8 cellular contexts compared by ENCODE assay signal in genomic region chr19:48635966-48636858, GRCh38. TPM values are rescaled to one million over a fixed set of nuclear protein-coding genes. Genes with fewer than 3 reads are reported as not detected.
DNase-seq lines count a peak whose midpoint lies in the region; ATAC-seq and TF ChIP-seq lines count a peak whose summit lies in the region.

No MANE protein-coding gene starts in this region.

- ATAC-seq in GM21723 (IDR thresholded peaks at IDR 0.05; ENCODE audit: unreplicated experiment): no peak
- no peak for ATAC-seq in HG03442 (IDR thresholded peaks at IDR 0.05; ENCODE audit: unreplicated experiment)

- POLR2A ChIA-PET in PC-9 (lab: Charles Lee; ENCODE audit: unreplicated experiment): no interaction called here

- peaks cover 31% of the 10 kb centered on the region for H3K4me1 ChIP-seq in PC-9 (replicated peaks; ENCODE audit: insufficient read depth)
- peaks cover 22% of the 10 kb centered on the region for H3K4me1 ChIP-seq in effector memory CD4-positive, alpha-beta T cell (ENCODE audit: control insufficient read depth, insufficient read depth, low read length, poor library complexity, severe bottlenecking)

- no peaks in the 10 kb centered on the region; the same call in 1 of the 2 replicates for H3K36me3 ChIP-seq in PC-9 (ENCODE audit: low read depth)
- peaks cover 20% of the 10 kb centered on the region for H3K36me3 ChIP-seq in effector memory CD4-positive, alpha-beta T cell (ENCODE audit: control insufficient read depth, insufficient read depth, low read length)

- CTCF ChIA-PET in PC-9 (lab: Charles Lee): interaction anchor here (0.7 kb wide), 1 partner anchor 461 kb away, joined by 12 read pairs; no protein-coding TSS in a partner anchor

- H3K9me3 Mint-ChIP-seq in nephron: no peaks in the 10 kb centered on the region

- H3K9me2 ChIP-seq in PC-9 (ENCODE audit: insufficient read depth): no peaks in the 10 kb centered on the region

- peak; percentile 39 for DNase-seq in NCI-H2227 (lab: John Stamatoyannopoulos, UW; ENCODE audit: unreplicated experiment)
- no peak for DNase-seq in NCI-H2227 treated with DMSO at 0.1 percent for 48 hours (lab: John Stamatoyannopoulos, UW)
- peak; percentile 38 to 39 for DNase-seq in PC-9
- DNase-seq in effector memory CD4-positive, alpha-beta T cell: no peak
- no peak for DNase-seq in HK-2 (ENCODE audit: unreplicated experiment)

- peak overlapping the region; percentile 78 for H2AFZ ChIP-seq in PC-9

- peak overlapping the region; percentile 74 for H3K4me3 ChIP-seq in PC-9
- peak overlapping the region; percentile 95 for H3K4me3 ChIP-seq in effector memory CD4-positive, alpha-beta T cell (ENCODE audit: insufficient read depth, low read depth, low read length, poor library complexity, severe bottlenecking)

- H3K27me3 Mint-ChIP-seq in nephron (ENCODE audit: low read depth): no peaks in the 10 kb centered on the region

- TF ChIP-seq CTCF in PC-9 (conservative IDR thresholded peaks at IDR 0.05) (no peak), nephron (IDR thresholded peaks at IDR 0.05; ENCODE audit: unreplicated experiment in 3 of 3) (no peak)

- no TSS peak for BruUV-seq in PC-9 (replicated peaks; lab: Mats Ljungman, UMichigan)

- peaks cover 29% of the 10 kb centered on the region for H3K4me1 Mint-ChIP-seq in nephron

- peaks cover 46% of the 10 kb centered on the region for H3F3A ChIP-seq in PC-9 (ENCODE audit: insufficient read depth, low read depth)

- intact Hi-C loops in PC-9 (cut with micrococcal nuclease; ENCODE audit: unreplicated experiment): loop anchor here (5.0 kb wide), 2 partner anchors 101 to 134 kb away; no protein-coding TSS in a partner anchor

- H3K4me2 ChIP-seq in PC-9: peak overlapping the region; percentile 83

- no peaks in the 10 kb centered on the region for H3K9me3 ChIP-seq in PC-9 (ENCODE audit: insufficient read depth, low read depth)
- H3K9me3 ChIP-seq in effector memory CD4-positive, alpha-beta T cell (ENCODE audit: control insufficient read depth, low read length): no peaks in the 10 kb centered on the region

- peak overlapping the region in 2 of 3 experiments; percentile 90 to 97 for H3K27ac Mint-ChIP-seq in nephron

- no peaks in the 10 kb centered on the region for H3K27me3 ChIP-seq in PC-9 (ENCODE audit: insufficient read depth, low read depth)
- no peaks in the 10 kb centered on the region for H3K27me3 ChIP-seq in effector memory CD4-positive, alpha-beta T cell (replicated peaks; ENCODE audit: control insufficient read depth, insufficient read depth, low read length, poor library complexity, severe bottlenecking)

- H3K79me2 ChIP-seq in PC-9 (ENCODE audit: low read depth): peaks cover 11% of the 10 kb centered on the region

- H3K27ac ChIP-seq in PC-9: peak overlapping the region; percentile 52
- H3K27ac ChIP-seq in effector memory CD4-positive, alpha-beta T cell (ENCODE audit: insufficient read depth, low read length, poor library complexity, severe bottlenecking): peak overlapping the region; percentile 88

- peak overlapping the region; percentile 86 to 97 (median 86) for H3K4me3 Mint-ChIP-seq in nephron

- H3K36me3 Mint-ChIP-seq in nephron (ENCODE audit: low read depth): peaks cover 5% of the 10 kb centered on the region

- H4K20me1 ChIP-seq in PC-9 (ENCODE audit: insufficient read depth): no peaks in the 10 kb centered on the region

RNA-seq across cellular contexts. Expression of gene DBP, which starts 1.0 kb away (rescaled TPM):
- total RNA-seq in PC-9 (2021): 48.2 and 48.6 TPM in 2 replicates

RNA-seq across cellular contexts. Expression of gene CA11, which starts 9.8 kb away (rescaled TPM):
- 11.0 and 12.2 TPM in 2 replicates for total RNA-seq in PC-9 (2021)

RNA-seq across cellular contexts. Expression of gene SPHK2, which starts 16.9 kb away (rescaled TPM):
- 18.4 and 20.0 TPM in 2 replicates for total RNA-seq in PC-9 (2021)

RNA-seq across cellular contexts. Expression of gene RPL18, which starts 17.2 kb away (rescaled TPM):
- 1,618 and 1,710 TPM in 2 replicates for total RNA-seq in PC-9 (2021)

RNA-seq across cellular contexts. Expression of gene FAM83E, which starts 21.3 kb away (rescaled TPM):
- total RNA-seq in PC-9 (2021): 12.3 and 17.4 TPM in 2 replicates

Comparison
In these comparisons a context has a peak if more than half of its experiments do, and no peak if none do; other contexts are left out.
1. DNase-seq: peak in NCI-H2227 (single experiment) and PC-9 (2 of 2); none in NCI-H2227 treated with DMSO at 0.1 percent for 48 hours (single experiment), effector memory CD4-positive, alpha-beta T cell (0 of 3) and HK-2 (single experiment).